Comparison of ENCODE assay signal across 1 cellular context in the genomic region with DNA sequence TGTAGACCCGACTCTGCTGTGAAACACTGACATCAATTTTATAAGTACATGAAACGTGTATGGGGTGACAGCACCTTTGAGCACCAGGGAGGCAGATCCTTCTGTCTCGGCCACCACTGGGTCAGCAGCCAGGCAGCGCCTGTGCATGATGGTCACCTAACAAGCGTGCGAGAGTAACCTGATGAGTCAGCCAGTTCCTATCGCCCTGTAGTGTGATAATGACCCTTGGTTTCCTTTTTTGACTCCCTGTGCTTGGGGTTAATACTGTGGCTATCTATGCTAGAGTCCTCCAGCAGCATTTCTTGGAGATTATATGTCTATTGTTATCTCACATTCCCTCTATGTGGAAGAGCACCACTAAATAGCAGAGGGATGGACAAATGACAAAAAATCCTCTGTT.
TF ChIP-seq lines count a peak whose summit lies in the region.

No MANE protein-coding gene starts in this region.

TF ChIP-seq in K562, 482 proteins besides CTCF, POLR2A, EP300 and RAD21 (continued from another document):
- TF ChIP-seq, protein P1, sequence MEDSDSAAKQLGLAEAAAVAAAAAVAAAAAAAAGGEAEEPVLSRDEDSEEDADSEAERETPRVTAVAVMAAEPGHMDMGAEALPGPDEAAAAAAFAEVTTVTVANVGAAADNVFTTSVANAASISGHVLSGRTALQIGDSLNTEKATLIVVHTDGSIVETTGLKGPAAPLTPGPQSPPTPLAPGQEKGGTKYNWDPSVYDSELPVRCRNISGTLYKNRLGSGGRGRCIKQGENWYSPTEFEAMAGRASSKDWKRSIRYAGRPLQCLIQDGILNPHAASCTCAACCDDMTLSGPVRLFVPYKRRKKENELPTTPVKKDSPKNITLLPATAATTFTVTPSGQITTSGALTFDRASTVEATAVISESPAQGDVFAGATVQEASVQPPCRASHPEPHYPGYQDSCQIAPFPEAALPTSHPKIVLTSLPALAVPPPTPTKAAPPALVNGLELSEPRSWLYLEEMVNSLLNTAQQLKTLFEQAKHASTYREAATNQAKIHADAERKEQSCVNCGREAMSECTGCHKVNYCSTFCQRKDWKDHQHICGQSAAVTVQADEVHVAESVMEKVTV (CRISPR knock-in tag; IDR thresholded peaks at IDR 0.05): no peak
- TF ChIP-seq SUPT5H (IDR thresholded peaks at IDR 0.05): no peak
- no peak for TF ChIP-seq ASH1L (IDR thresholded peaks at IDR 0.05; ENCODE audit: borderline replicate concordance, low read depth, partially characterized antibody)
- peak; percentile 68 for TF ChIP-seq MAFF (IDR thresholded peaks at IDR 0.05; ENCODE audit: low read length)
